Comparison of ENCODE assay signal across 30 cellular contexts in the genomic region with DNA sequence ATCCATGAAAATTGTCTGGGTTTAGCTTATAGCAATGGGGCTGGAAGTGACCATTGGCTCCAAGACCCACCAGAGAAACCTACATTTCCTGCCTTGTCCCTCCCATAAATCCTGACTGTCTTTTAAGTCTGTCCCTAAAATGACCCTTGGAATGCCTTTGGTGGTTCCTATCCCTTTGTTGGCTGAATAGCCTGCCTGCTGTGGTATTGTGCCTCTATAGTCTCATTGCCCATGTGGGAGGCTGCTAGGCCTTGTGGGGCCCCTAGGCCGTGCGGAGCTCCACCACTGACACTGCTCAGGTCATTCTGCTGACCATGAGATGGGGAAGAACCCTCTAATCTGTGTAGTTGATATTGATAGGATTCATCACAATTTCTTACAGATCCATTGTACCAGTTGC. TPM values are rescaled to one million over a fixed set of nuclear protein-coding genes. Genes with fewer than 3 reads are reported as not detected.
"Had no signal": no experiment of that assay in that cellular context is flagged by ENCODE, and none has a peak within 500 bp of the region (broad histone marks: within the 10 kb centered on the region; RNA-seq: fewer than 3 reads in every experiment).

No MANE protein-coding gene starts in this region.

- H3K36me3 ChIP-seq: cardiac muscle cell, heart right ventricle, spleen, tibial nerve had no signal

- ATAC-seq: activated CD4-positive, CD25-positive, alpha-beta regulatory T cell treated with anti-CD3 and anti-CD28 coated beads, Interleukin-2, amount 50 U/mL, for 24 hours; activated T-cell treated with anti-CD3 and anti-CD28 coated beads, Interleukin-2, amount 50 U/mL, for 72 hours; body of pancreas; heart right ventricle had no signal

- H3K27ac ChIP-seq: body of pancreas, cardiac muscle cell, heart right ventricle, spleen, tibial nerve had no signal

- H3K27me3 ChIP-seq: body of pancreas, heart right ventricle, spleen, tibial nerve had no signal

- DNase-seq: activated CD4-positive, alpha-beta memory T cell treated with anti-CD3 and anti-CD28 coated beads, Interleukin-2, amount 10 ng/mL, durations not matched to agents 7 days and 5 days; activated CD4-positive, alpha-beta T cell treated with anti-CD3 and anti-CD28 coated beads, Interleukin-2, amount 10 ng/mL, durations not matched to agents 24 days and 14 days; activated effector memory CD4-positive, alpha-beta T cell treated with Interleukin-2 at 50 U/mL for 16 hours; activated naive CD4-positive, alpha-beta T cell treated with anti-CD3 and anti-CD28 coated beads, Interleukin-2, amount 10 ng/mL, durations not matched to agents 7 days and 5 days; activated T-cell treated with anti-CD3 and anti-CD28 coated beads, Interleukin-2, amount 50 U/mL, for 72 hours; body of pancreas; cortex of kidney; heart right ventricle; islet precursor cell; left cardiac atrium; mesenchymal stem cell; nephron progenitor cell; nucleus accumbens; spleen; stimulated activated CD4-positive, alpha-beta T cell treated with anti-CD3 and anti-CD28 coated beads, Interleukin-4, amount 100 ng/mL, for 24 hours; stimulated activated naive CD4-positive, alpha-beta T cell treated with Interleukin-2 at 50 U/mL for 16 hours had no signal

- H3K4me3 ChIP-seq: body of pancreas, cardiac muscle cell, heart right ventricle, spleen, tibial nerve had no signal

- H3K4me1 ChIP-seq: body of pancreas, heart right ventricle, spleen, tibial nerve had no signal

RNA-seq across cellular contexts. Expression of a gene that starts 43.3 kb away (rescaled TPM):
- total RNA-seq: activated CD4-positive, alpha-beta memory T cell treated with anti-CD3 and anti-CD28 coated beads, Interleukin-2, amount 10 ng/mL, durations not matched to agents 7 days and 5 days; activated CD4-positive, alpha-beta T cell treated with anti-CD3 and anti-CD28 coated beads, Interleukin-2, amount 10 ng/mL, durations not matched to agents 24 days and 14 days; activated T-cell treated with anti-CD3 and anti-CD28 coated beads, Interleukin-2, amount 50 U/mL, for 72 hours; body of pancreas; cardiac muscle cell; cerebellum; epithelial cell of proximal tubule; fibroblast of villous mesenchyme; left cardiac atrium; lower leg skin; mononuclear cell; myocyte; posterior vena cava; renal cortical epithelial cell; spleen; subcutaneous adipose tissue; T-helper 2 cell treated with Interferon-gamma antibody and Interleukin-4, amounts not matched to agents 100 ng/mL and 5 ng/mL, for 36 hours; tibial nerve; urinary bladder had no signal
- polyA plus RNA-seq: cardiac muscle cell, heart right ventricle, spleen, urinary bladder had no signal
